ENCODE assay signal across 10 cellular contexts in genomic region chr1:31576201-31576669, GRCh38. TPM values are rescaled to one million over a fixed set of nuclear protein-coding genes. Genes with fewer than 3 reads are reported as not detected.
DNase-seq lines count a peak whose midpoint lies in the region; ATAC-seq and TF ChIP-seq lines count a peak whose summit lies in the region.
"Had no signal": no experiment of that assay in that cellular context is flagged by ENCODE, and none has a peak within 500 bp of the region (broad histone marks: within the 10 kb centered on the region; RNA-seq: fewer than 3 reads in every experiment).

A gene with protein sequence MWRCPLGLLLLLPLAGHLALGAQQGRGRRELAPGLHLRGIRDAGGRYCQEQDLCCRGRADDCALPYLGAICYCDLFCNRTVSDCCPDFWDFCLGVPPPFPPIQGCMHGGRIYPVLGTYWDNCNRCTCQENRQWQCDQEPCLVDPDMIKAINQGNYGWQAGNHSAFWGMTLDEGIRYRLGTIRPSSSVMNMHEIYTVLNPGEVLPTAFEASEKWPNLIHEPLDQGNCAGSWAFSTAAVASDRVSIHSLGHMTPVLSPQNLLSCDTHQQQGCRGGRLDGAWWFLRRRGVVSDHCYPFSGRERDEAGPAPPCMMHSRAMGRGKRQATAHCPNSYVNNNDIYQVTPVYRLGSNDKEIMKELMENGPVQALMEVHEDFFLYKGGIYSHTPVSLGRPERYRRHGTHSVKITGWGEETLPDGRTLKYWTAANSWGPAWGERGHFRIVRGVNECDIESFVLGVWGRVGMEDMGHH (plus strand): TSS chr1:31576515. CDS start chr1:31577149, 634 bp downstream.

- no peak within 1 kb of the TSS for H3K27ac ChIP-seq in fibroblast of lung (ENCODE audit: insufficient read depth, low read length)
- no peak within 1 kb of the TSS for H3K27ac ChIP-seq in neural progenitor cell
- H3K27ac ChIP-seq: KMS-11 had no signal

- peaks cover 13% of the 10 kb centered on the region for H3K4me1 Mint-ChIP-seq in neural progenitor cell

- DNase-seq in AG20443 (ENCODE audit: low spot score) = peak; percentile 18
- peak; percentile 14 for DNase-seq in NOMO-1 treated with DMSO at 0.1 percent for 48 hours (lab: John Stamatoyannopoulos, UW; ENCODE audit: unreplicated experiment)
- DNase-seq in fibroblast of lung (ENCODE audit: low read depth in 2 of 2) = no peak
- peak; percentile 52 for DNase-seq in neural progenitor cell (ENCODE audit: low spot score)
- no peak for DNase-seq in T-helper 9 cell
- no peak for DNase-seq in NCI-H1048 (lab: John Stamatoyannopoulos, UW)

- H3K9ac ChIP-seq in fibroblast of lung (ENCODE audit: insufficient read depth, low read length) (peak within 1 kb of the TSS; percentile 39), neural progenitor cell (no peak within 1 kb of the TSS)
- H3K9ac ChIP-seq: KMS-11 had no signal

- H3F3A ChIP-seq in neural progenitor cell (ENCODE audit: low read depth) = no peaks in the 10 kb centered on the region

- H3K4me3 Mint-ChIP-seq in neural progenitor cell = no peak within 1 kb of the TSS

- no peaks in the 10 kb centered on the region for H3K36me3 ChIP-seq in fibroblast of lung (ENCODE audit: control insufficient read depth, insufficient read depth, low read length)
- no peaks in the 10 kb centered on the region for H3K36me3 ChIP-seq in neural progenitor cell

- H2AFZ ChIP-seq in fibroblast of lung (ENCODE audit: low read length) (no peak within 1 kb of the TSS), neural progenitor cell (replicated peaks) (peak within 1 kb of the TSS; percentile 85)

- H3K9me3 ChIP-seq in fibroblast of lung (ENCODE audit: control insufficient read depth, insufficient read depth, low read depth, low read length) (no peaks in the 10 kb centered on the region), neural progenitor cell (ENCODE audit: low read depth) (no peaks in the 10 kb centered on the region)

- H3K36me3 Mint-ChIP-seq in neural progenitor cell = no peaks in the 10 kb centered on the region
- H3K36me3 Mint-ChIP-seq: activated naive CD4-positive, alpha-beta T cell treated with anti-CD3 and anti-CD28 coated beads, Interleukin-2, amount 50 U/mL, for 72 hours had no signal

- H3K27me3 ChIP-seq in fibroblast of lung (ENCODE audit: control insufficient read depth, insufficient read depth, low read length) (no peaks in the 10 kb centered on the region), neural progenitor cell (peaks cover 32% of the 10 kb centered on the region)

- no peak within 1 kb of the TSS for H3K27ac Mint-ChIP-seq in neural progenitor cell
- H3K27ac Mint-ChIP-seq: activated naive CD4-positive, alpha-beta T cell treated with anti-CD3 and anti-CD28 coated beads, Interleukin-2, amount 50 U/mL, for 72 hours had no signal

- ATAC-seq in HG02870 (IDR thresholded peaks at IDR 0.05; ENCODE audit: unreplicated experiment) (no peak), HG03457 (IDR thresholded peaks at IDR 0.05; ENCODE audit: unreplicated experiment) (no peak)

- TF ChIP-seq CTCF in fibroblast of lung (conservative IDR thresholded peaks at IDR 0.05 in 1 of 2, IDR thresholded peaks at IDR 0.05 in 1 of 2; ENCODE audit: low read depth in 1 of 2, low read length in 2 of 2) (no peak), neural progenitor cell (IDR thresholded peaks at IDR 0.05) (no peak)

- no peaks in the 10 kb centered on the region for H3K79me2 ChIP-seq in fibroblast of lung (ENCODE audit: control insufficient read depth, insufficient read depth, low read length)
- no peaks in the 10 kb centered on the region for H3K79me2 ChIP-seq in neural progenitor cell (ENCODE audit: low read depth)

- peak within 1 kb of the TSS; percentile 41 for H3K4me2 ChIP-seq in fibroblast of lung (ENCODE audit: extremely low read depth, insufficient read depth, low read length)
- peak within 1 kb of the TSS; percentile 70 for H3K4me2 ChIP-seq in neural progenitor cell
- H3K4me2 ChIP-seq: KMS-11 had no signal

- peaks cover 4% of the 10 kb centered on the region for H3K27me3 Mint-ChIP-seq in neural progenitor cell (ENCODE audit: insufficient read depth, low read depth)

- H3K4me1 ChIP-seq in fibroblast of lung (ENCODE audit: control insufficient read depth, extremely low read depth, insufficient read depth, low read length) (peaks cover 42% of the 10 kb centered on the region), neural progenitor cell (peaks cover 10% of the 10 kb centered on the region)

- peak within 1 kb of the TSS in 3 of 4 experiments; percentile 20 to 40 (median 39) for H3K4me3 ChIP-seq in fibroblast of lung (replicated peaks in 1 of 4; ENCODE audit: control extremely low read depth in 1 of 4, insufficient read depth in 1 of 4, low read depth in 3 of 4, low read length in 4 of 4)
- peak within 1 kb of the TSS; percentile 32 for H3K4me3 ChIP-seq in neural progenitor cell

- no peaks in the 10 kb centered on the region for H3K9me3 Mint-ChIP-seq in neural progenitor cell
- H3K9me3 Mint-ChIP-seq: activated naive CD4-positive, alpha-beta T cell treated with anti-CD3 and anti-CD28 coated beads, Interleukin-2, amount 50 U/mL, for 72 hours had no signal

- H4K20me1 ChIP-seq in fibroblast of lung (ENCODE audit: control insufficient read depth, extremely low read depth, insufficient read depth, low read length) (no peaks in the 10 kb centered on the region), neural progenitor cell (ENCODE audit: low read depth) (no peaks in the 10 kb centered on the region)

RNA-seq across cellular contexts. Expression of the gene that starts here (rescaled TPM):
- 3.0 and 3.3 TPM in 2 replicates for total RNA-seq in fibroblast of lung
- polyA plus RNA-seq in fibroblast of lung = 2.8 and 92.5 TPM in 2 replicates
- 3.4 and 96.4 TPM in 2 replicates for polyA plus RNA-seq in fibroblast of lung (2012)
- 7.9 and 131 TPM in 2 replicates for polyA minus RNA-seq in fibroblast of lung (ENCODE audit: low replicate concordance)
- not detected in 2 replicates for total RNA-seq in neural progenitor cell (ENCODE audit: low replicate concordance)
- total RNA-seq: activated naive CD4-positive, alpha-beta T cell treated with anti-CD3 and anti-CD28 coated beads, Interleukin-2, amount 50 U/mL, for 72 hours had no signal

Comparison
In these comparisons a context has a peak if more than half of its experiments do, and no peak if none do; other contexts are left out.
1. Peak in DNase-seq, H3K4me3 ChIP-seq and H3K4me2 ChIP-seq in neural progenitor cell; RNA of the gene not detected or under 1 TPM.
2. DNase-seq: peak in AG20443 (single experiment) and NOMO-1 treated with DMSO at 0.1 percent for 48 hours (single experiment); none in fibroblast of lung (0 of 2), T-helper 9 cell (single experiment) and NCI-H1048 (single experiment).